ENCODE assay signal across 12 cellular contexts in genomic region chr6:156131221-156131903, GRCh38.
DNase-seq lines count a peak whose midpoint lies in the region; ATAC-seq and TF ChIP-seq lines count a peak whose summit lies in the region.
"Had no signal": no experiment of that assay in that cellular context is flagged by ENCODE, and none has a peak within 500 bp of the region (broad histone marks: within the 10 kb centered on the region; RNA-seq: fewer than 3 reads in every experiment).

No MANE protein-coding gene starts in this region.

- peak overlapping the region in 4 of 8 donors; percentile 56 to 66 (median 60) for H3K27ac ChIP-seq in spleen
- H3K27ac ChIP-seq: coronary artery had no signal

- 45 to 51% (median 49%) methylated on average over 6 of the region's 6 CpGs for WGBS in spleen, 5 donors

- H3K27me3 Mint-ChIP-seq in MCF 10A (ENCODE audit: insufficient read depth, unreplicated experiment): no peaks in the 10 kb centered on the region

- TF ChIP-seq CTCF in spleen (IDR thresholded peaks at IDR 0.05 in 8 of 11, conservative IDR thresholded peaks at IDR 0.05 in 3 of 11) (no peak), MCF 10A (IDR thresholded peaks at IDR 0.05; ENCODE audit: unreplicated experiment) (no peak)

- CTCF ChIA-PET in MCF 10A (lab: Yijun Ruan, JAX): interaction anchor here (0.6 to 0.7 kb wide), 2 partner anchors 308 to 1064 kb away, joined by 3 to 4 read pairs; no protein-coding TSS in a partner anchor

- no peaks in the 10 kb centered on the region for H3K36me3 ChIP-seq in spleen

- H3K4me1 Mint-ChIP-seq in MCF 10A (ENCODE audit: insufficient read depth, unreplicated experiment): peaks cover 4% of the 10 kb centered on the region

- peaks cover 0 to 25% (median 17%) of the 10 kb centered on the region in 8 donors for H3K9me3 ChIP-seq in spleen

- no peaks in the 10 kb centered on the region for H3K27me3 ChIP-seq in spleen (replicated peaks in 1 of 7)

- peaks cover 0 to 12% (median 0%) of the 10 kb centered on the region in 6 donors for H3K4me1 ChIP-seq in spleen

- no peak overlapping the region for H3K4me3 ChIP-seq in spleen
- H3K4me3 ChIP-seq: coronary artery had no signal

- no peak overlapping the region for H3K4me3 Mint-ChIP-seq in MCF 10A (ENCODE audit: unreplicated experiment)
- H3K4me3 Mint-ChIP-seq: neural crest cell had no signal

- H3K27ac Mint-ChIP-seq in MCF 10A (ENCODE audit: low read depth, unreplicated experiment): no peak overlapping the region

- DNase-seq in spleen: peak; percentile 80
- no peak for DNase-seq in NCI-H446 treated with DMSO at 0.1 percent for 48 hours (lab: John Stamatoyannopoulos, UW)
- DNase-seq in pons (ENCODE audit: low spot score): no peak
- DNase-seq in MCF 10A (ENCODE audit: unreplicated experiment): no peak
- DNase-seq: activated T-cell treated with anti-CD3 and anti-CD28 coated beads, Interleukin-2, amount 50 U/mL, for 48 hours; hypothalamus; T-helper 1 cell had no signal

- POLR2A ChIA-PET in MCF 10A (lab: Yijun Ruan, JAX): no interaction called here

- no peaks in the 10 kb centered on the region for H3K36me3 Mint-ChIP-seq in MCF 10A (ENCODE audit: insufficient read depth, unreplicated experiment)

- peaks cover 7% of the 10 kb centered on the region for H3K9me3 Mint-ChIP-seq in MCF 10A (ENCODE audit: unreplicated experiment)

- intact Hi-C loops in spleen (cut with DNase I; ENCODE audit: low total_unique reads) (no loop called here), MCF 10A (cut with micrococcal nuclease) (no loop called here)

- ATAC-seq in GM19035 (IDR thresholded peaks at IDR 0.05; ENCODE audit: unreplicated experiment) (peak; percentile 97), HG02623 (IDR thresholded peaks at IDR 0.05; ENCODE audit: unreplicated experiment) (peak; percentile 86), HG03571 (IDR thresholded peaks at IDR 0.05; ENCODE audit: unreplicated experiment) (peak; percentile 87)

- TF ChIP-seq POLR2A in spleen (IDR thresholded peaks at IDR 0.05): no peak

- no TSS peak for BruUV-seq in MCF 10A (replicated peaks; lab: Mats Ljungman, UMichigan)
